In the genomic region with DNA sequence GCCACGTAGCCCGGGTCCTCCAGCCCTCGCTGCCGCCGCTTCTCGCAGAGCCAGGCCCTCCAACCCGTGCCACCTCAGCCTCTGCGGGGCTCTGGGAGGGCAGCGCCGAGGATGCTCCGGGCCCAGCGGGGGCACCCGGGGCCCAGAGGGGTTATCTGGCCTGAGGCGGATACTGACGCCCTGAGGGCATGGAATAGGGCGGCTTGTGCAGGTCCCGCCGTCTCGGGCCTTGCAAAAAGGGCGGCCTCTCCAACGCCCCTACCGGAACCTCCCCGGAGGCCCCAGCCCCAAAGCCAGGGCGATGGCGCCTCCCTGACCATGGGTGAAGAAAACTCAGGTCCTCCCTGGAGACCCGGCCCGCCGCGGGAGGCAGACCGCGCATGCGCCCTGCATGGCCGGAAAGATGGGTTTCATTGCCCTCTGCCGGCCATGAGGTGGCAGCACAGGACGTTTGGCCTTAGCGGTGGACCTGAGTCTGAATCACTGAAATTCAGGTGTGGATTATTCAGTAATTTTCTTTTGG, we compare ENCODE assay signal across 8 cellular contexts. TPM values are rescaled to one million over a fixed set of nuclear protein-coding genes. Genes with fewer than 3 reads are reported as not detected.
DNase-seq lines count a peak whose midpoint lies in the region; ATAC-seq and TF ChIP-seq lines count a peak whose summit lies in the region.
"Not testable (repeated sequence)": the region's sequence is repeated elsewhere in the genome, so short reads cannot be mapped to it uniquely, and the experiment has no call there.

No MANE protein-coding gene starts in this region.

- peak overlapping the region; percentile 31 for H3K4me3 ChIP-seq in AG09309 (ENCODE audit: control insufficient read depth, low read depth, low read length)
- H3K4me3 ChIP-seq in H7 (ENCODE audit: insufficient read depth, low read depth, low read length) = peak overlapping the region; percentile 24
- H3K4me3 ChIP-seq in RWPE2 (ENCODE audit: severe bottlenecking) = peak overlapping the region; percentile 22
- peak overlapping the region; percentile 43 for H3K4me3 ChIP-seq in colonic mucosa
- peak overlapping the region; percentile 31 for H3K4me3 ChIP-seq in iPS-15b (ENCODE audit: low read depth, low read length)
- not testable (repeated sequence) for H3K4me3 ChIP-seq in neuronal stem cell (ENCODE audit: low read length in 2 of 2)

- H3K27ac ChIP-seq in RWPE2 (ENCODE audit: poor library complexity, severe bottlenecking); colonic mucosa; neuronal stem cell (replicated peaks; ENCODE audit: low read length): not testable (repeated sequence)

- TF ChIP-seq CTCF in AG09309 (IDR thresholded peaks at IDR 0.05; ENCODE audit: control insufficient read depth, insufficient read depth, low read depth, low read length, missing control alignments) (peak; percentile 11), RWPE2 (IDR thresholded peaks at IDR 0.05; ENCODE audit: poor library complexity, severe bottlenecking) (peak; percentile 64), colonic mucosa (IDR thresholded peaks at IDR 0.05) (peak; percentile 61)

- not testable (repeated sequence) for H2AK5ac ChIP-seq in neuronal stem cell (ENCODE audit: low read depth, low read length)

- H3K23ac ChIP-seq in neuronal stem cell (ENCODE audit: low read depth, low read length, poor library complexity) = not testable (repeated sequence)

- H3K4me1 ChIP-seq in RWPE2 (ENCODE audit: insufficient read depth, poor library complexity, severe bottlenecking); colonic mucosa; iPS-15b (ENCODE audit: control insufficient read depth, insufficient read depth, low read length); neuronal stem cell (ENCODE audit: control insufficient read depth in 2 of 2, insufficient read depth in 1 of 2, low read depth in 1 of 2, low read length in 2 of 2): not testable (repeated sequence)

- not testable (repeated sequence) for DNase-seq in AG09309 (ENCODE audit: low read depth); neuronal stem cell (ENCODE audit: low spot score)
- peak; percentile 61 for DNase-seq in H7
- DNase-seq in RWPE2 (ENCODE audit: low spot score) = peak; percentile 35
- peak; percentile 47 for DNase-seq in activated T-cell treated with anti-CD3 and anti-CD28 coated beads for 24 hours (ENCODE audit: low read depth)
- peak; percentile 42 for DNase-seq in colonic mucosa
- peak; percentile 1 to 28 (median 18) for DNase-seq in stimulated activated CD4-positive, alpha-beta T cell treated with anti-CD3 and anti-CD28 coated beads, TNF-alpha, amount 100 ng/mL, for 1 hour (ENCODE audit: low read depth in 3 of 3, low spot score in 1 of 3)

- peak overlapping the region; percentile 86 for H2AFZ ChIP-seq in neuronal stem cell (ENCODE audit: low read length)

- intact Hi-C loops in colonic mucosa (cut with DNase I) = not testable (repeated sequence)

- H3K27me3 ChIP-seq in H7 (ENCODE audit: control insufficient read depth, insufficient read depth, low read length); RWPE2 (ENCODE audit: insufficient read depth, poor library complexity, severe bottlenecking); colonic mucosa; iPS-15b (ENCODE audit: control insufficient read depth, insufficient read depth, low read length); neuronal stem cell (ENCODE audit: control insufficient read depth in 3 of 3, insufficient read depth in 3 of 3, low read depth in 1 of 3, low read length in 3 of 3): not testable (repeated sequence)

- H2BK5ac ChIP-seq in neuronal stem cell (ENCODE audit: low read length) = not testable (repeated sequence)

- not testable (repeated sequence) for H3K4me2 ChIP-seq in neuronal stem cell (ENCODE audit: insufficient read depth, low read length, poor library complexity, severe bottlenecking)

- H4K91ac ChIP-seq in neuronal stem cell (ENCODE audit: low read depth, low read length, poor library complexity) = not testable (repeated sequence)

- not testable (repeated sequence) for H3K36me3 ChIP-seq in H7 (replicated peaks; ENCODE audit: control insufficient read depth, insufficient read depth, low read length); RWPE2 (ENCODE audit: low read depth); colonic mucosa; iPS-15b (ENCODE audit: control insufficient read depth, insufficient read depth, low read length); neuronal stem cell (replicated peaks in 1 of 2; ENCODE audit: control insufficient read depth in 2 of 2, insufficient read depth in 2 of 2, low read length in 2 of 2)

- WGBS in neuronal stem cell (ENCODE audit: extremely low coverage in 2 of 2, insufficient read length in 2 of 2, insufficient replicate concordance in 1 of 2), 2 donors = no CpG with 5 or more reads among the region's 36 CpGs

- H3K14ac ChIP-seq in neuronal stem cell (ENCODE audit: low read length) = not testable (repeated sequence)

- H2BK15ac ChIP-seq in neuronal stem cell (ENCODE audit: low read length) = not testable (repeated sequence)

- not testable (repeated sequence) for H2BK120ac ChIP-seq in neuronal stem cell (ENCODE audit: low read depth, low read length)

- not testable (repeated sequence) for H4K8ac ChIP-seq in neuronal stem cell (ENCODE audit: low read depth, low read length)

- not testable (repeated sequence) for H3K4ac ChIP-seq in neuronal stem cell (ENCODE audit: low read length)

- not testable (repeated sequence) for ATAC-seq in RWPE2 (ENCODE audit: low read depth)

- not testable (repeated sequence) for H3K18ac ChIP-seq in neuronal stem cell (ENCODE audit: low read length)

- H3K9me3 ChIP-seq in RWPE2 (ENCODE audit: severe bottlenecking); colonic mucosa; iPS-15b (ENCODE audit: control insufficient read depth, insufficient read depth, low read length); neuronal stem cell (replicated peaks in 1 of 2; ENCODE audit: control insufficient read depth in 2 of 2, insufficient read depth in 1 of 2, low read depth in 1 of 2, low read length in 2 of 2): not testable (repeated sequence)

- not testable (repeated sequence) for H3K79me1 ChIP-seq in neuronal stem cell (ENCODE audit: low read depth, low read length)

- not testable (repeated sequence) for H2BK12ac ChIP-seq in neuronal stem cell (ENCODE audit: low read length)

- peak overlapping the region; percentile 12 to 56 for H3K9ac ChIP-seq in colonic mucosa (ENCODE audit: low read depth in 2 of 2, low read length in 2 of 2)
- H3K9ac ChIP-seq in iPS-15b (ENCODE audit: low read depth, low read length); neuronal stem cell (ENCODE audit: low read depth, low read length, poor library complexity): not testable (repeated sequence)

RNA-seq across cellular contexts. Expression of gene USP17L30, which starts 18.1 kb away (rescaled TPM):
- not detected in 2 replicates for total RNA-seq in H7 (2014; rRNA removed; shearing (Covaris generic))
- total RNA-seq in colonic mucosa = not detected
- not detected for polyA plus RNA-seq in neuronal stem cell (2013, experiment 1 of 2)
- not detected for polyA plus RNA-seq in neuronal stem cell (2013, experiment 2 of 2)

RNA-seq across cellular contexts. Expression of gene USP17L29, which starts 27.6 kb away (rescaled TPM):
- not detected in 2 replicates for total RNA-seq in H7 (2014; rRNA removed; shearing (Covaris generic))
- not detected for total RNA-seq in colonic mucosa
- polyA plus RNA-seq in neuronal stem cell (2013, experiment 1 of 2) = not detected
- polyA plus RNA-seq in neuronal stem cell (2013, experiment 2 of 2) = not detected

RNA-seq across cellular contexts. Expression of gene USP17L28, which starts 32.4 kb away (rescaled TPM):
- not detected in 2 replicates for total RNA-seq in H7 (2014; rRNA removed; shearing (Covaris generic))
- total RNA-seq in colonic mucosa = not detected
- polyA plus RNA-seq in neuronal stem cell (2013, experiment 1 of 2) = not detected
- polyA plus RNA-seq in neuronal stem cell (2013, experiment 2 of 2) = not detected

RNA-seq across cellular contexts. Expression of gene USP17L27, which starts 37.1 kb away (rescaled TPM):
- total RNA-seq in H7 (2014; rRNA removed; shearing (Covaris generic)) = not detected in 2 replicates
- not detected for total RNA-seq in colonic mucosa
- not detected for polyA plus RNA-seq in neuronal stem cell (2013, experiment 1 of 2)
- not detected for polyA plus RNA-seq in neuronal stem cell (2013, experiment 2 of 2)

RNA-seq across cellular contexts. Expression of gene USP17L5, which starts 41.9 kb away (rescaled TPM):
- not detected in 2 replicates for total RNA-seq in H7 (2014; rRNA removed; shearing (Covaris generic))
- not detected for total RNA-seq in colonic mucosa
- not detected for polyA plus RNA-seq in neuronal stem cell (2013, experiment 1 of 2)
- polyA plus RNA-seq in neuronal stem cell (2013, experiment 2 of 2) = not detected

Comparison
In these comparisons a context has a peak if more than half of its experiments do, and no peak if none do; other contexts are left out.
1. CTCF ChIP-seq: peak in every context shown above with its lines; median percentile 64 in RWPE2; 61 in colonic mucosa; 11 in AG09309.